ENCODE assay signal across 8 cellular contexts in the genomic region with DNA sequence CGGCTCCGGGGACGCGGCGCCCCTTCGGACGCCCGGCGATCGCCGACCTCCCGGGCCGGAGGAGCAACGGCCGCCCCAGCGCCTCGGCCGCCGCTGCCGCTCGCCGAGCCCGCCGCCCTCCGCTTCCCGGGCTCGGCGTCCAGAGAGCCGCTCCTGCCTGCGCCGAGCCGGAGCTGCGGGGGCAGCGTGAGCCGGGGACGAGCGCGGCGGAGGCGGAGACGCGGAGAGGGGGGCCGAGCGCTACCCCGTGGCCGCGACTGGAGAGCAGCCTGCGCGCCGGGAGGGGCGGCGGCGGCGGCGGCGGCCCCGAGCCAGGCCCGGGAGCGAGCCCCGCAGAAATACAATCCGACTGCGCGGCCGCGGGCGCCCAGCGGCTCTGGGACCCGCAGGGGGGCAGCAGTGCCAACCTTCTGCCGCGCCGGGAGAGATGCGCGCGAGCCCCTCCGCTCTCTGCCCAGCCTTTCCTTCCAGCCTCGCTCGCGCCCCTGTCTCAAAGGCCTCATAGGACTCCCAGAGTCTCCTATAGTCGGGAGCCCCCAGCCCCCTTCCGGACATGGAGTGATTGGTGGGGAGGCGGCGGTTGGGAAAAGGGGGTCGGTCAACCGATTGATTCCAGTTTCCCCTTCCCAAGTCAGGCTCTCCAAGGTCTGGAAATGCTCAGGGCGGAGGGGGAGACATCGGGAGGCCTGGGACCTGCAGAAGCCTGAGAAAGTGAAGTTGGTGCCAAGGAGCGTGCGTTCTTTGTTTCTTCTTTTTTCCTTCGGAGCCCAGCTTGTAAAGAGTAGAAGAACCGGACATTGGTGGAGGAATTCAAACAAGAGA. TPM values are rescaled to one million over a fixed set of nuclear protein-coding genes. Genes with fewer than 3 reads are reported as not detected.
DNase-seq lines count a peak whose midpoint lies in the region; ATAC-seq and TF ChIP-seq lines count a peak whose summit lies in the region.

No MANE protein-coding gene starts in this region.

- no peaks in the 10 kb centered on the region for H3K36me3 ChIP-seq in DOHH2 (ENCODE audit: control insufficient read depth, low read length)

- no peaks in the 10 kb centered on the region for H3K36me3 Mint-ChIP-seq in activated T-helper 2 cell treated with anti-CD3 and anti-CD28 coated beads, Interferon-gamma antibody, Interleukin-2, Interleukin-4, amounts not matched to agents 10 μg/mL and 5 μg/mL and 100 μg/mL, durations not matched to agents 14 hours and 24 hours and 36 hours (ENCODE audit: low read depth)

- H4K20me1 ChIP-seq in DOHH2 (ENCODE audit: control insufficient read depth, insufficient read depth, low read depth, low read length) = no peaks in the 10 kb centered on the region

- H3K27ac ChIP-seq in DOHH2 (ENCODE audit: low read depth, low read length) = no peak overlapping the region
- no peak overlapping the region for H3K27ac ChIP-seq in right cardiac atrium (ENCODE audit: low read length)

- intact Hi-C loops in activated T-helper 2 cell treated with anti-CD3 and anti-CD28 coated beads, Interferon-gamma antibody, Interleukin-2, Interleukin-4, amounts not matched to agents 10 μg/mL and 5 μg/mL and 100 μg/mL, durations not matched to agents 14 hours and 24 hours and 36 hours (cut with micrococcal nuclease) = loop anchor here (5.0 kb wide), 1 partner anchor 67 kb away; no protein-coding TSS in a partner anchor
- intact Hi-C loops in right cardiac atrium (cut with DNase I) = loop anchor here in 3 of 4 donors (5.0 to 10.0 kb wide), 3 partner anchors 210 to 530 kb away; no protein-coding TSS in a partner anchor
- intact Hi-C loops in posterior vena cava (cut with DNase I) = loop anchor here in 1 of 2 donors (5.0 kb wide), 1 partner anchor 788 kb away; no protein-coding TSS in a partner anchor

- peaks cover 61% of the 10 kb centered on the region for H3K27me3 ChIP-seq in DOHH2 (ENCODE audit: control insufficient read depth, low read length)
- no peaks in the 10 kb centered on the region for H3K27me3 ChIP-seq in right cardiac atrium (ENCODE audit: control insufficient read depth, insufficient read depth)

- peaks cover 67% of the 10 kb centered on the region for H3K27me3 Mint-ChIP-seq in activated T-helper 2 cell treated with anti-CD3 and anti-CD28 coated beads, Interferon-gamma antibody, Interleukin-2, Interleukin-4, amounts not matched to agents 10 μg/mL and 5 μg/mL and 100 μg/mL, durations not matched to agents 14 hours and 24 hours and 36 hours (ENCODE audit: low read depth)

- H3K4me1 Mint-ChIP-seq in activated T-helper 2 cell treated with anti-CD3 and anti-CD28 coated beads, Interferon-gamma antibody, Interleukin-2, Interleukin-4, amounts not matched to agents 10 μg/mL and 5 μg/mL and 100 μg/mL, durations not matched to agents 14 hours and 24 hours and 36 hours (ENCODE audit: low read depth) = peaks cover 5% of the 10 kb centered on the region

- H3K9me3 ChIP-seq in DOHH2 (ENCODE audit: control insufficient read depth, insufficient read depth, low read length) (no peaks in the 10 kb centered on the region), right cardiac atrium (ENCODE audit: control insufficient read depth, low read length) (no peaks in the 10 kb centered on the region)

- peak overlapping the region; percentile 39 for H3K4me3 Mint-ChIP-seq in activated T-helper 2 cell treated with anti-CD3 and anti-CD28 coated beads, Interferon-gamma antibody, Interleukin-2, Interleukin-4, amounts not matched to agents 10 μg/mL and 5 μg/mL and 100 μg/mL, durations not matched to agents 14 hours and 24 hours and 36 hours (ENCODE audit: low read depth)

- H3F3A ChIP-seq in DOHH2 (ENCODE audit: control insufficient read depth, insufficient read depth) = no peaks in the 10 kb centered on the region

- H3K4me1 ChIP-seq in DOHH2 (ENCODE audit: control insufficient read depth, low read length) (peaks cover 19% of the 10 kb centered on the region), right cardiac atrium (ENCODE audit: control insufficient read depth, insufficient read depth, low read length) (no peaks in the 10 kb centered on the region)

- ATAC-seq in right cardiac atrium (peak; percentile 75 to 80), HG02884 (IDR thresholded peaks at IDR 0.05; ENCODE audit: unreplicated experiment) (no peak)

- H3K79me2 ChIP-seq in DOHH2 (ENCODE audit: control insufficient read depth, low read length) = no peaks in the 10 kb centered on the region

- DNase-seq in NCI-H460 (ENCODE audit: extremely low read depth, low read depth) (peak; percentile 6), right cardiac atrium (peak; percentile 70 to 85 (median 82)), posterior vena cava (ENCODE audit: low spot score) (peak; percentile 77), RKO (ENCODE audit: low spot score) (no peak), HPDE6-E6E7 (ENCODE audit: extremely low spot score) (no peak)
- DNase-seq in activated T-helper 2 cell treated with anti-CD3 and anti-CD28 coated beads, Interferon-gamma antibody, Interleukin-2, Interleukin-4, amounts not matched to agents 10 μg/mL and 5 μg/mL and 100 μg/mL, durations not matched to agents 14 hours and 24 hours and 36 hours (ENCODE audit: low spot score) = no peak

- H3K9me2 ChIP-seq in DOHH2 (replicated peaks; ENCODE audit: control insufficient read depth, low read length) = no peaks in the 10 kb centered on the region

- 0 out of 2 replicates have a peak overlapping the region, but pooled peaks have one; percentile 19 for H3K4me2 ChIP-seq in DOHH2 (ENCODE audit: low read length)

- H3K4me3 ChIP-seq in DOHH2 (ENCODE audit: low read length) (no peak overlapping the region; the same call in 1 of the 2 replicates), right cardiac atrium (ENCODE audit: low read length) (peak overlapping the region; percentile 62)

- no peaks in the 10 kb centered on the region for H3K9me3 Mint-ChIP-seq in activated T-helper 2 cell treated with anti-CD3 and anti-CD28 coated beads, Interferon-gamma antibody, Interleukin-2, Interleukin-4, amounts not matched to agents 10 μg/mL and 5 μg/mL and 100 μg/mL, durations not matched to agents 14 hours and 24 hours and 36 hours

- H3K27ac Mint-ChIP-seq in activated T-helper 2 cell treated with anti-CD3 and anti-CD28 coated beads, Interferon-gamma antibody, Interleukin-2, Interleukin-4, amounts not matched to agents 10 μg/mL and 5 μg/mL and 100 μg/mL, durations not matched to agents 14 hours and 24 hours and 36 hours = no peak overlapping the region

- no peak for TF ChIP-seq CTCF in DOHH2 (IDR thresholded peaks at IDR 0.05; ENCODE audit: low read depth, low read length, poor library complexity, severe bottlenecking)

- WGBS in right cardiac atrium = 4% methylated on average over 90 of the region's 90 CpGs

RNA-seq across cellular contexts. Expression of gene SDK2, which starts 1.0 kb away (rescaled TPM):
- total RNA-seq in NCI-H460 (2014; rRNA removed; shearing (Covaris generic)) = 0.02 TPM in 1 of 2 replicates, not detected in the other
- not detected in 2 replicates for polyA plus RNA-seq in NCI-H460 (2014; cell fraction: nucleus; rRNA removed)
- total RNA-seq in activated T-helper 2 cell treated with anti-CD3 and anti-CD28 coated beads, Interferon-gamma antibody, Interleukin-2, Interleukin-4, amounts not matched to agents 10 μg/mL and 5 μg/mL and 100 μg/mL, durations not matched to agents 14 hours and 24 hours and 36 hours = 0.07 and 0.09 TPM in 2 replicates
- total RNA-seq in right cardiac atrium (1 to 10 TPM; 1.2 to 4.4 (median 2.1) TPM), posterior vena cava (1 to 10 TPM; 1.4 to 1.7 TPM)
- polyA plus RNA-seq in right cardiac atrium = 0.77 TPM

Comparison
In these comparisons a context has a peak if more than half of its experiments do, and no peak if none do; other contexts are left out.
1. DNase-seq: peak in NCI-H460 (single experiment), right cardiac atrium (3 of 3) and posterior vena cava (single experiment); none in activated T-helper 2 cell treated with anti-CD3 and anti-CD28 coated beads, Interferon-gamma antibody, Interleukin-2, Interleukin-4, amounts not matched to agents 10 μg/mL and 5 μg/mL and 100 μg/mL, durations not matched to agents 14 hours and 24 hours and 36 hours (single experiment), RKO (single experiment) and HPDE6-E6E7 (single experiment).